Comparison of ENCODE assay signal across 10 cellular contexts in genomic region chr6:158768396-158768795, GRCh38. TPM values are rescaled to one million over a fixed set of nuclear protein-coding genes. Genes with fewer than 3 reads are reported as not detected.
A peak's percentile ranks its signal among the peaks of the same experiment; 100 is the strongest.
DNase-seq lines count a peak whose midpoint lies in the region; ATAC-seq and TF ChIP-seq lines count a peak whose summit lies in the region.
"Had no signal": no experiment of that assay in that cellular context is flagged by ENCODE, and none has a peak within 500 bp of the region (broad histone marks: within the 10 kb centered on the region; RNA-seq: fewer than 3 reads in every experiment).

No MANE protein-coding gene starts in this region.

- H2AFZ ChIP-seq in osteoblast (ENCODE audit: low read length), result no peak overlapping the region

- no peaks in the 10 kb centered on the region for H3K27me3 Mint-ChIP-seq in activated T-cell treated with anti-CD3 and anti-CD28 coated beads, Interleukin-2, amount 50 U/mL, for 72 hours (ENCODE audit: low read depth)

- no peak for DNase-seq in activated T-cell treated with anti-CD3 and anti-CD28 coated beads, Interleukin-2, amount 50 U/mL, for 72 hours
- DNase-seq in activated T-cell treated with anti-CD3 and anti-CD28 coated beads, Interleukin-2, amount 50 U/mL, for 1 hour, result no peak
- DNase-seq in RWPE1 (ENCODE audit: low spot score), result no peak
- DNase-seq in osteoblast (ENCODE audit: insufficient read length, low spot score, missing footprints), result peak; percentile 65
- DNase-seq in foreskin fibroblast, result no peak
- no peak for DNase-seq in NCI-H1105 (lab: John Stamatoyannopoulos, UW)
- DNase-seq: Karpas-422, substantia nigra had no signal

- POLR2A ChIA-PET in RWPE1 (lab: Yijun Ruan, JAX; ENCODE audit: low non-redundant PET), result no interaction called here

- H3K27ac Mint-ChIP-seq in activated T-cell treated with anti-CD3 and anti-CD28 coated beads, Interleukin-2, amount 50 U/mL, for 72 hours, result peak overlapping the region; percentile 11

- H3K4me2 ChIP-seq in osteoblast (ENCODE audit: insufficient read depth, low read length), result no peak overlapping the region

- peaks cover 18 to 46% of the 10 kb centered on the region in 2 donors for H3K36me3 Mint-ChIP-seq in activated T-cell treated with anti-CD3 and anti-CD28 coated beads, Interleukin-2, amount 50 U/mL, for 72 hours (ENCODE audit: insufficient read depth in 2 of 2)

- peaks cover 2% of the 10 kb centered on the region for H3K79me2 ChIP-seq in osteoblast (ENCODE audit: insufficient read depth, low read length)

- peaks cover 81% of the 10 kb centered on the region for H3K36me3 ChIP-seq in osteoblast (ENCODE audit: insufficient read depth, low read length)

- no peak for TF ChIP-seq CTCF in RWPE1 (conservative IDR thresholded peaks at IDR 0.05; ENCODE audit: low read depth)
- no peak for TF ChIP-seq CTCF in osteoblast (IDR thresholded peaks at IDR 0.05; ENCODE audit: extremely low read depth, low read depth, low read length)
- no peak for TF ChIP-seq CTCF in foreskin fibroblast (IDR thresholded peaks at IDR 0.05; ENCODE audit: low read depth, low read length)

- H3K4me3 Mint-ChIP-seq in activated T-cell treated with anti-CD3 and anti-CD28 coated beads, Interleukin-2, amount 50 U/mL, for 72 hours, result no peak overlapping the region

- H3K4me1 Mint-ChIP-seq in activated T-cell treated with anti-CD3 and anti-CD28 coated beads, Interleukin-2, amount 50 U/mL, for 72 hours (ENCODE audit: low read depth), result peaks cover 42% of the 10 kb centered on the region

- H3K4me3 ChIP-seq in osteoblast (ENCODE audit: insufficient read depth, low read length), result no peak overlapping the region
- H3K4me3 ChIP-seq in foreskin fibroblast (ENCODE audit: low read depth in 1 of 2, low read length in 2 of 2), result no peak overlapping the region

- H3K9me3 ChIP-seq in osteoblast (ENCODE audit: low read depth, low read length), result no peaks in the 10 kb centered on the region

- peak in 1 of 2 donors; percentile 1 for ATAC-seq in activated T-cell treated with anti-CD3 and anti-CD28 coated beads, Interleukin-2, amount 50 U/mL, for 72 hours (replicated peaks in 1 of 2)
- ATAC-seq in HG03432 (IDR thresholded peaks at IDR 0.05; ENCODE audit: unreplicated experiment), result no peak

- no peaks in the 10 kb centered on the region for H3K27me3 ChIP-seq in osteoblast (ENCODE audit: insufficient read depth, low read length)

- H4K20me1 ChIP-seq in osteoblast (ENCODE audit: insufficient read depth, low read length), result peaks cover 8% of the 10 kb centered on the region

- peak overlapping the region; percentile 84 for H3K27ac ChIP-seq in RWPE1
- peak overlapping the region; percentile 29 for H3K27ac ChIP-seq in cingulate gyrus (ENCODE audit: low read depth, low read length)
- H3K27ac ChIP-seq in osteoblast (ENCODE audit: low read depth, low read length), result no peak overlapping the region

- CTCF ChIA-PET in RWPE1 (lab: Yijun Ruan, JAX), result no interaction called here

- H3K4me1 ChIP-seq in osteoblast (ENCODE audit: insufficient read depth, low read length), result no peaks in the 10 kb centered on the region

- no peaks in the 10 kb centered on the region for H3K9me3 Mint-ChIP-seq in activated T-cell treated with anti-CD3 and anti-CD28 coated beads, Interleukin-2, amount 50 U/mL, for 72 hours

RNA-seq across cellular contexts. Expression of gene EZR, which starts 50.8 kb away (rescaled TPM):
- 100 to 1,000 TPM; 167 to 177 TPM for total RNA-seq in activated T-cell treated with anti-CD3 and anti-CD28 coated beads, Interleukin-2, amount 50 U/mL, for 72 hours
- total RNA-seq in osteoblast, result 69.8 and 89.4 TPM in 2 replicates
